15 cellular contexts compared by ENCODE assay signal in genomic region chr4:76499461-76499860, GRCh38.
DNase-seq lines count a peak whose midpoint lies in the region; ATAC-seq and TF ChIP-seq lines count a peak whose summit lies in the region.
"Had no signal": no experiment of that assay in that cellular context is flagged by ENCODE, and none has a peak within 500 bp of the region (broad histone marks: within the 10 kb centered on the region; RNA-seq: fewer than 3 reads in every experiment).

No MANE protein-coding gene starts in this region.

- H3K27ac Mint-ChIP-seq in activated CD4-positive, alpha-beta T cell treated with anti-CD3 and anti-CD28 coated beads, Interleukin-2, amount 10 ng/mL, durations not matched to agents 7 days and 5 days, result no peak overlapping the region

- H3K36me3 ChIP-seq in ovary, result no peaks in the 10 kb centered on the region

- H3K27ac ChIP-seq in ovary, result no peak overlapping the region

- intact Hi-C loops in ovary (cut with DNase I), result loop anchor here in 1 of 4 donors (10.0 kb wide), 1 partner anchor 495 kb away; the partner anchor contains the start of gene CXCL9
- intact Hi-C loops in cardiac septum (cut with DNase I), result loop anchor here (10.0 kb wide), 1 partner anchor 195 kb away; the partner anchor contains the start of gene STBD1

- WGBS in ovary, 3 donors, result 70 to 87% (median 80%) methylated on average over 4 of the region's 4 CpGs

- CTCF ChIA-PET in activated CD4-positive, alpha-beta T cell treated with anti-CD3 and anti-CD28 coated beads, Interleukin-2, amount 10 ng/mL, durations not matched to agents 7 days and 5 days (lab: Charles Lee), result interaction anchor here (0.8 kb wide), 1 partner anchor 8 kb away, joined by 3 read pairs; no protein-coding TSS in a partner anchor

- H3K4me1 ChIP-seq in ovary (ENCODE audit: insufficient read depth), result no peaks in the 10 kb centered on the region

- TF ChIP-seq EP300 in ovary (IDR thresholded peaks at IDR 0.05), result no peak

- TF ChIP-seq CTCF in ovary (IDR thresholded peaks at IDR 0.05), result no peak

- POLR2A ChIA-PET in activated CD4-positive, alpha-beta T cell treated with anti-CD3 and anti-CD28 coated beads, Interleukin-2, amount 10 ng/mL, durations not matched to agents 7 days and 5 days (lab: Charles Lee), result no interaction called here

- peak; percentile 92 for ATAC-seq in GM18511 (IDR thresholded peaks at IDR 0.05; ENCODE audit: unreplicated experiment)
- ATAC-seq in GM21360 (IDR thresholded peaks at IDR 0.05; ENCODE audit: unreplicated experiment), result peak; percentile 51
- peak; percentile 78 for ATAC-seq in HG03095 (IDR thresholded peaks at IDR 0.05; ENCODE audit: unreplicated experiment)
- ATAC-seq in GM18520 (IDR thresholded peaks at IDR 0.05; ENCODE audit: unreplicated experiment), result no peak
- ATAC-seq: PC-3; stimulated activated naive CD8-positive, alpha-beta T cell treated with anti-CD3 and anti-CD28 coated beads, Interleukin-15, Interleukin-2, amounts not matched to agents 100 U/mL and 50 U/mL, for 24 hours had no signal

- H3K36me3 Mint-ChIP-seq in activated CD4-positive, alpha-beta T cell treated with anti-CD3 and anti-CD28 coated beads, Interleukin-2, amount 10 ng/mL, durations not matched to agents 7 days and 5 days (ENCODE audit: low read depth), result no peaks in the 10 kb centered on the region

- peaks cover 19% of the 10 kb centered on the region for H3K27me3 Mint-ChIP-seq in activated CD4-positive, alpha-beta T cell treated with anti-CD3 and anti-CD28 coated beads, Interleukin-2, amount 10 ng/mL, durations not matched to agents 7 days and 5 days

- H3K9me3 Mint-ChIP-seq in activated CD4-positive, alpha-beta T cell treated with anti-CD3 and anti-CD28 coated beads, Interleukin-2, amount 10 ng/mL, durations not matched to agents 7 days and 5 days, result no peaks in the 10 kb centered on the region

- no peaks in the 10 kb centered on the region for H3K9me3 ChIP-seq in ovary

- H3K4me3 ChIP-seq in ovary, result no peak overlapping the region

- H3K4me3 Mint-ChIP-seq in activated CD4-positive, alpha-beta T cell treated with anti-CD3 and anti-CD28 coated beads, Interleukin-2, amount 10 ng/mL, durations not matched to agents 7 days and 5 days, result no peak overlapping the region

- no peaks in the 10 kb centered on the region for H3K4me1 Mint-ChIP-seq in activated CD4-positive, alpha-beta T cell treated with anti-CD3 and anti-CD28 coated beads, Interleukin-2, amount 10 ng/mL, durations not matched to agents 7 days and 5 days

- no peaks in the 10 kb centered on the region for H3K27me3 ChIP-seq in ovary

- TF ChIP-seq POLR2A in ovary (IDR thresholded peaks at IDR 0.05), result no peak

- DNase-seq in germinal center (ENCODE audit: low spot score) (peak; percentile 37), ovary (no peak), cardiac septum (ENCODE audit: low spot score) (no peak)
- DNase-seq in activated CD4-positive, alpha-beta T cell treated with anti-CD3 and anti-CD28 coated beads, Interleukin-2, amount 10 ng/mL, durations not matched to agents 7 days and 5 days, result no peak
- DNase-seq: activated CD4-positive, alpha-beta T cell treated with anti-CD3 and anti-CD28 coated beads for 4 hours; DMS79; HCEC 1CT; PC-3; stimulated activated CD4-positive, alpha-beta T cell treated with anti-CD3 and anti-CD28 coated beads, Interleukin-2, amount 100 ng/mL, for 48 hours; stimulated activated naive CD8-positive, alpha-beta T cell treated with anti-CD3 and anti-CD28 coated beads, Interleukin-15, Interleukin-2, amounts not matched to agents 100 U/mL and 50 U/mL, for 24 hours; T-helper 1 cell had no signal
